Comparison of ENCODE assay signal across 1 cellular context in the genomic region with DNA sequence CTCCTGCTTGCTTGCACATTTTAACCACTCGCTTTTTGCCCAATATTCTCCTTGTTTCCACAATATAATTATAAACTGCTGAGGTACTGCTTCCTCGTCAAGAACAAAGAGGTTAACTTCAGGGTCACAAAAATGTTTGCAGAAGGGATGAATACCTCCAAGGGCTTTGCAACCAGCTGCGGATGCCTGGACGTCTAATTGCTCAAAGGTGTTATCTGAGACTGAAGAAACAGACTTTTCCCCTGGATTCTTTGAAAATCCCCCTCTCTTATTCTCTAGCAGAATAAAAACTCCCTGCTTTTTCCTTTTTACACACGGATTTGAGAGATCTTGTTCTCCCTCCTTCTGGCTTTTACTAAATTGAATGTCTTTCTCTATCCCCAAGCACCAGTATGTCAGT.
TF ChIP-seq lines count a peak whose summit lies in the region.

No MANE protein-coding gene starts in this region.

TF ChIP-seq in HepG2, 621 proteins besides CTCF, POLR2A, EP300 and RAD21 (continued from another document):
- TF ChIP-seq, protein P1, sequence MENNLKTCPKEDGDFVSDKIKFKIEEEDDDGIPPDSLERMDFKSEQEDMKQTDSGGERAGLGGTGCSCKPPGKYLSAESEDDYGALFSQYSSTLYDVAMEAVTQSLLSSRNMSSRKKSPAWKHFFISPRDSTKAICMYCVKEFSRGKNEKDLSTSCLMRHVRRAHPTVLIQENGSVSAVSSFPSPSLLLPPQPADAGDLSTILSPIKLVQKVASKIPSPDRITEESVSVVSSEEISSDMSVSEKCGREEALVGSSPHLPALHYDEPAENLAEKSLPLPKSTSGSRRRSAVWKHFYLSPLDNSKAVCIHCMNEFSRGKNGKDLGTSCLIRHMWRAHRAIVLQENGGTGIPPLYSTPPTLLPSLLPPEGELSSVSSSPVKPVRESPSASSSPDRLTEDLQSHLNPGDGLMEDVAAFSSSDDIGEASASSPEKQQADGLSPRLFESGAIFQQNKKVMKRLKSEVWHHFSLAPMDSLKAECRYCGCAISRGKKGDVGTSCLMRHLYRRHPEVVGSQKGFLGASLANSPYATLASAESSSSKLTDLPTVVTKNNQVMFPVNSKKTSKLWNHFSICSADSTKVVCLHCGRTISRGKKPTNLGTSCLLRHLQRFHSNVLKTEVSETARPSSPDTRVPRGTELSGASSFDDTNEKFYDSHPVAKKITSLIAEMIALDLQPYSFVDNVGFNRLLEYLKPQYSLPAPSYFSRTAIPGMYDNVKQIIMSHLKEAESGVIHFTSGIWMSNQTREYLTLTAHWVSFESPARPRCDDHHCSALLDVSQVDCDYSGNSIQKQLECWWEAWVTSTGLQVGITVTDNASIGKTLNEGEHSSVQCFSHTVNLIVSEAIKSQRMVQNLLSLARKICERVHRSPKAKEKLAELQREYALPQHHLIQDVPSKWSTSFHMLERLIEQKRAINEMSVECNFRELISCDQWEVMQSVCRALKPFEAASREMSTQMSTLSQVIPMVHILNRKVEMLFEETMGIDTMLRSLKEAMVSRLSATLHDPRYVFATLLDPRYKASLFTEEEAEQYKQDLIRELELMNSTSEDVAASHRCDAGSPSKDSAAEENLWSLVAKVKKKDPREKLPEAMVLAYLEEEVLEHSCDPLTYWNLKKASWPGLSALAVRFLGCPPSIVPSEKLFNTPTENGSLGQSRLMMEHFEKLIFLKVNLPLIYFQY (CRISPR knock-in tag; IDR thresholded peaks at IDR 0.05; ENCODE audit: borderline replicate concordance), result 0 out of 2 replicates have a peak, but pooled peaks have one; percentile 0
- peak; percentile 70 for TF ChIP-seq NR2F6 (IDR thresholded peaks at IDR 0.05)
- no peak for TF ChIP-seq NR2F6 (CRISPR knock-in tag; IDR thresholded peaks at IDR 0.05)
- TF ChIP-seq NFATC3 (CRISPR knock-in tag; IDR thresholded peaks at IDR 0.05), result 0 out of 2 replicates have a peak, but pooled peaks have one; percentile 16
- TF ChIP-seq FOXC1 (CRISPR knock-in tag; IDR thresholded peaks at IDR 0.05; ENCODE audit: borderline replicate concordance), result no peak
- peak; percentile 10; the same call in 1 of the 2 replicates for TF ChIP-seq PHF21A (CRISPR knock-in tag; IDR thresholded peaks at IDR 0.05)
- TF ChIP-seq SMAD9 (CRISPR knock-in tag; IDR thresholded peaks at IDR 0.05), result 0 out of 2 replicates have a peak, but pooled peaks have one; percentile 0
- TF ChIP-seq ZNF329 (CRISPR knock-in tag; IDR thresholded peaks at IDR 0.05; ENCODE audit: low read depth), result no peak
- no peak for TF ChIP-seq ZNF552 (CRISPR knock-in tag; IDR thresholded peaks at IDR 0.05; ENCODE audit: borderline replicate concordance)
- TF ChIP-seq, protein P2, sequence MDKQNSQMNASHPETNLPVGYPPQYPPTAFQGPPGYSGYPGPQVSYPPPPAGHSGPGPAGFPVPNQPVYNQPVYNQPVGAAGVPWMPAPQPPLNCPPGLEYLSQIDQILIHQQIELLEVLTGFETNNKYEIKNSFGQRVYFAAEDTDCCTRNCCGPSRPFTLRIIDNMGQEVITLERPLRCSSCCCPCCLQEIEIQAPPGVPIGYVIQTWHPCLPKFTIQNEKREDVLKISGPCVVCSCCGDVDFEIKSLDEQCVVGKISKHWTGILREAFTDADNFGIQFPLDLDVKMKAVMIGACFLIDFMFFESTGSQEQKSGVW (CRISPR knock-in tag; IDR thresholded peaks at IDR 0.05; ENCODE audit: borderline replicate concordance), result 0 out of 2 replicates have a peak, but pooled peaks have one; percentile 64
- TF ChIP-seq RORA (CRISPR knock-in tag; IDR thresholded peaks at IDR 0.05), result 0 out of 2 replicates have a peak, but pooled peaks have one; percentile 33
